In the genomic region with DNA sequence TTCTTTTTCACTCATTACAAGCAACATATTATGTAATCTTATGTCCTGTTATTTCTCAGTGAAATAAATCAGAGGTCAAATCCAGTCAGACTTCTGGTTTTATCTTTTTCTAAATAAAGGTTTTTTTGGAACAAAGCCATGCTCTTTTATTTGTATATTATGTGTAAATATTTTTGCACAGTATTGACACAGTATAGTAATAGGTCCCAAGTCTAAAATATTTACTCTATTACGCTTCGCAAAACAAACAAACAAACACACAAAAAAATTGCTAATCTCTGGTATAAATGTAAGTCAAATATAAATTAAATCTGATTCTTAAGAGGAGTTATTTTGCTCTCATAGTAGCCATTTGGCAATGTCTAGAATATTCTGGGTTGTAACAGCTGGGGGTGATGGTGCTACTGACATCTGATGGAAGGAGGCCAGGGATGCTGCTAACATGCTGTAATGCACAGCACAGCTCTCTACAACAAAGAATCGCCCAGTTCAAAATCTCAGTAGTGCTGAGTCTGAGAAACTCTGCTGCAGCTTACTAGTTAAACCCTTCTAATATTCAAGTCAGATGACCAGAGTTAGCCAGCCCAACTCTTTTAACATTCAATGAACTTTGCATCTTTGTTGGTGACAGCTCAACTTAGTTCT, we compare ENCODE assay signal across 21 cellular contexts.
A peak's percentile ranks its signal among the peaks of the same experiment; 100 is the strongest.
DNase-seq lines count a peak whose midpoint lies in the region; ATAC-seq and TF ChIP-seq lines count a peak whose summit lies in the region.
"Had no signal": no experiment of that assay in that cellular context is flagged by ENCODE, and none has a peak within 500 bp of the region (broad histone marks: within the 10 kb centered on the region; RNA-seq: fewer than 3 reads in every experiment).

No MANE protein-coding gene starts in this region.

- no peaks in the 10 kb centered on the region for H3K9me3 ChIP-seq in HAP-1
- H3K9me3 ChIP-seq: BLaER1 had no signal

- ATAC-seq in left lobe of liver (peak; percentile 73), GM21390 (IDR thresholded peaks at IDR 0.05; ENCODE audit: unreplicated experiment) (no peak)
- ATAC-seq: Panc1, T-cell had no signal

- no peaks in the 10 kb centered on the region for H3K36me3 ChIP-seq in HAP-1 (replicated peaks)
- H3K36me3 ChIP-seq: BLaER1 had no signal

- H3K4me3 ChIP-seq in HAP-1 = no peak overlapping the region
- H3K4me3 ChIP-seq: BLaER1 had no signal

- H3K4me3 Mint-ChIP-seq in chondrocyte (ENCODE audit: unreplicated experiment) = no peak overlapping the region
- H3K4me3 Mint-ChIP-seq: CD4-positive, CD25-positive, alpha-beta regulatory T cell; T-cell had no signal

- H3K4me1 Mint-ChIP-seq in chondrocyte (ENCODE audit: low read depth) = no peaks in the 10 kb centered on the region
- H3K4me1 Mint-ChIP-seq: CD4-positive, CD25-positive, alpha-beta regulatory T cell; T-cell had no signal

- peaks cover 14% of the 10 kb centered on the region for H3K4me1 ChIP-seq in HAP-1
- H3K4me1 ChIP-seq: BLaER1 had no signal

- H3K9me3 Mint-ChIP-seq in chondrocyte (ENCODE audit: low read depth) = peaks cover 3% of the 10 kb centered on the region

- H3K27me3 Mint-ChIP-seq in chondrocyte (ENCODE audit: low read depth) = no peaks in the 10 kb centered on the region
- H3K27me3 Mint-ChIP-seq: T-cell had no signal

- H3K27ac Mint-ChIP-seq in chondrocyte (ENCODE audit: unreplicated experiment) = no peak overlapping the region
- H3K27ac Mint-ChIP-seq: CD4-positive, CD25-positive, alpha-beta regulatory T cell; T-cell had no signal

- peak; percentile 4 for DNase-seq in NCI-H748 (lab: John Stamatoyannopoulos, UW; ENCODE audit: unreplicated experiment)
- DNase-seq in NCI-H748 treated with DMSO at 0.1 percent for 48 hours (lab: John Stamatoyannopoulos, UW) = no peak
- peak; percentile 13 to 46 for DNase-seq in NCI-H446 (lab: John Stamatoyannopoulos, UW)
- DNase-seq in left lobe of liver (ENCODE audit: low spot score) = no peak
- peak; percentile 17 for DNase-seq in superior temporal gyrus (ENCODE audit: extremely low spot score)
- no peak for DNase-seq in chondrocyte (ENCODE audit: low spot score)
- no peak for DNase-seq in HAP-1 (ENCODE audit: low spot score in 2 of 2)
- DNase-seq: CD4-positive, CD25-positive, alpha-beta regulatory T cell; IMR-90; KG1; MM.1S; NCI-H1048; NCI-H1436; NCI-H187 treated with DMSO at 0.1 percent for 48 hours; NCI-H510A; NCI-H774; SHP77; T-cell had no signal

- H3K36me3 Mint-ChIP-seq in chondrocyte (ENCODE audit: low read depth) = no peaks in the 10 kb centered on the region
- H3K36me3 Mint-ChIP-seq: CD4-positive, CD25-positive, alpha-beta regulatory T cell; T-cell had no signal

- in situ Hi-C loops in HAP-1 (cut with MboI; ENCODE audit: low sequenced_read_pairs) = no loop called here

- no peak for TF ChIP-seq CTCF in chondrocyte (IDR thresholded peaks at IDR 0.05)

- no peaks in the 10 kb centered on the region for H3K27me3 ChIP-seq in HAP-1 (ENCODE audit: low read depth)
- H3K27me3 ChIP-seq: BLaER1 had no signal

Comparison
In these comparisons a context has a peak if more than half of its experiments do, and no peak if none do; other contexts are left out.
1. DNase-seq: peak in NCI-H748 (single experiment), NCI-H446 (2 of 2) and superior temporal gyrus (single experiment); none in NCI-H748 treated with DMSO at 0.1 percent for 48 hours (single experiment), left lobe of liver (single experiment), chondrocyte (single experiment) and HAP-1 (0 of 2).